1 cellular context compared by ENCODE assay signal in the genomic region with DNA sequence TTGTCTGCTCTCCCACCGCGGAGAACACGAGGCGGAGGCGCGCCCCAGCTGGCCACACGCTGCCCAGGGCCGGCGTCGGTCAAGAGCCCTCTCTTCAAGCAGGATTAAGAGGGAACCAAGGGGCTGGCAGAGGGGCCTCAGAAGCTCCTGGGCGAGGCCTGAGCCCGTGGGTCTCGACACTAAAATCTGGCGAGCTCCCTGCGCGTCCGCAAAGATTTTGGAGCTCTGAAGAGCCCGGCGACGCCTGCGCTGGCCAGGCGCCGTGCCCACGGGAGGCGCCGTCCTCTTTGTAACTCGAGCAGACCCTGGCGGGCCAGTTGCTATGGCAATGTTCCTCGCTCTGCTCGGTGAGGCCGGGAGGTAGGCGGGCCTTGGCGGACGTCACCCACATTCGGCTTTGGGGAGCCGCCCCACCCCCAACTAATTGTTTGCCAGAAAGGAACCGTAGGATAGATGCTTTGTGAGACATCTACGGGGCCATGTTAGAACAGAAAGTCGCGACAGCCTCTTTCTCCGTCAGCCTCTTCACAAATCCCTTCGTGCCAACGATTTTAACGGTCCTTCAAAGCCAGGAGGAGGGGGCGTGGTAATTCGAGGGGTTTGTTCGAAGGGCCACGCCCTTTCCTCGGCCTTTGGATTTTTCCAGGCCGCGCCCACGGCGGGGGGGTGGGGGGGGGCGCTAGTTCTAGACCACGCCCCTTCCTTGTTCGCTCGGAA.
A peak's percentile ranks its signal among the peaks of the same experiment; 100 is the strongest.
TF ChIP-seq lines count a peak whose summit lies in the region.

No MANE protein-coding gene starts in this region.

TF ChIP-seq in GM12878, 131 proteins besides CTCF, POLR2A, EP300 and RAD21 (continued from another document):
- TF ChIP-seq GATAD2B (conservative IDR thresholded peaks at IDR 0.05; ENCODE audit: low read depth) (peak; percentile 60), MEF2B (IDR thresholded peaks at IDR 0.05; ENCODE audit: partially characterized antibody, poor library complexity, severe bottlenecking) (no peak), KDM1A (IDR thresholded peaks at IDR 0.05; ENCODE audit: borderline replicate concordance) (no peak), BACH1 (IDR thresholded peaks at IDR 0.05; ENCODE audit: borderline replicate concordance) (0 out of 2 replicates have a peak, but pooled peaks have one; percentile 31), CBX5 (IDR thresholded peaks at IDR 0.05; ENCODE audit: low read depth) (no peak), RUNX3 (IDR thresholded peaks at IDR 0.05; ENCODE audit: low read length) (no peak), POLR2AphosphoS2 (IDR thresholded peaks at IDR 0.05; ENCODE audit: low read depth, low read length) (no peak), BRCA1 (IDR thresholded peaks at IDR 0.05; ENCODE audit: low read depth, low read length) (no peak), BCL11A (IDR thresholded peaks at IDR 0.05; ENCODE audit: low read depth, low read length) (0 out of 2 replicates have a peak, but pooled peaks have one; percentile 3), ATF7 (IDR thresholded peaks at IDR 0.05; ENCODE audit: low read depth) (peak; percentile 34), RAD51 (IDR thresholded peaks at IDR 0.05) (no peak), NR2C1 (IDR thresholded peaks at IDR 0.05) (no peak), BHLHE40 (IDR thresholded peaks at IDR 0.05; ENCODE audit: borderline replicate concordance in 1 of 2, low read depth in 2 of 2, low read length in 1 of 2) (peak in 1 of 2 experiments; percentile 4; a peak in 1 of 4 replicates), TCF7 (IDR thresholded peaks at IDR 0.05; ENCODE audit: borderline replicate concordance) (no peak), KAT2A (conservative IDR thresholded peaks at IDR 0.05; ENCODE audit: control insufficient read depth, low read depth, low read length) (no peak), DPF2 (IDR thresholded peaks at IDR 0.05) (peak; percentile 75), FOS (IDR thresholded peaks at IDR 0.05; ENCODE audit: borderline replicate concordance, extremely low read depth, insufficient read length) (no peak), PAX5 (IDR thresholded peaks at IDR 0.05; ENCODE audit: borderline replicate concordance, low read depth, low read length) (0 out of 2 replicates have a peak, but pooled peaks have one; percentile 3), ASH2L (IDR thresholded peaks at IDR 0.05; ENCODE audit: borderline replicate concordance, low read depth) (0 out of 2 replicates have a peak, but pooled peaks have one; percentile 28), HCFC1 (IDR thresholded peaks at IDR 0.05; ENCODE audit: low read length) (no peak), CREB1 (IDR thresholded peaks at IDR 0.05; ENCODE audit: low read depth) (peak; percentile 70), HDAC6 (IDR thresholded peaks at IDR 0.05; ENCODE audit: unreplicated experiment) (no peak), NBN (IDR thresholded peaks at IDR 0.05) (no peak), IKZF1 (conservative IDR thresholded peaks at IDR 0.05) (peak; percentile 59), WRNIP1 (IDR thresholded peaks at IDR 0.05; ENCODE audit: borderline replicate concordance, low read depth, low read length) (no peak), MTA3 (IDR thresholded peaks at IDR 0.05; ENCODE audit: borderline replicate concordance, low read length) (no peak), ZNF24 (IDR thresholded peaks at IDR 0.05) (no peak), HDAC2 (IDR thresholded peaks at IDR 0.05) (no peak)
- TF ChIP-seq, protein P1, sequence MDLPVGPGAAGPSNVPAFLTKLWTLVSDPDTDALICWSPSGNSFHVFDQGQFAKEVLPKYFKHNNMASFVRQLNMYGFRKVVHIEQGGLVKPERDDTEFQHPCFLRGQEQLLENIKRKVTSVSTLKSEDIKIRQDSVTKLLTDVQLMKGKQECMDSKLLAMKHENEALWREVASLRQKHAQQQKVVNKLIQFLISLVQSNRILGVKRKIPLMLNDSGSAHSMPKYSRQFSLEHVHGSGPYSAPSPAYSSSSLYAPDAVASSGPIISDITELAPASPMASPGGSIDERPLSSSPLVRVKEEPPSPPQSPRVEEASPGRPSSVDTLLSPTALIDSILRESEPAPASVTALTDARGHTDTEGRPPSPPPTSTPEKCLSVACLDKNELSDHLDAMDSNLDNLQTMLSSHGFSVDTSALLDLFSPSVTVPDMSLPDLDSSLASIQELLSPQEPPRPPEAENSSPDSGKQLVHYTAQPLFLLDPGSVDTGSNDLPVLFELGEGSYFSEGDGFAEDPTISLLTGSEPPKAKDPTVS (IDR thresholded peaks at IDR 0.05; ENCODE audit: low read depth, low read length) = no peak
- TF ChIP-seq, protein P2, sequence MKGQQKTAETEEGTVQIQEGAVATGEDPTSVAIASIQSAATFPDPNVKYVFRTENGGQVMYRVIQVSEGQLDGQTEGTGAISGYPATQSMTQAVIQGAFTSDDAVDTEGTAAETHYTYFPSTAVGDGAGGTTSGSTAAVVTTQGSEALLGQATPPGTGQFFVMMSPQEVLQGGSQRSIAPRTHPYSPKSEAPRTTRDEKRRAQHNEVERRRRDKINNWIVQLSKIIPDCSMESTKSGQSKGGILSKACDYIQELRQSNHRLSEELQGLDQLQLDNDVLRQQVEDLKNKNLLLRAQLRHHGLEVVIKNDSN (IDR thresholded peaks at IDR 0.05; ENCODE audit: borderline replicate concordance, extremely low read length, insufficient read depth, low read depth, low read length) = no peak
- TF ChIP-seq, protein P3, sequence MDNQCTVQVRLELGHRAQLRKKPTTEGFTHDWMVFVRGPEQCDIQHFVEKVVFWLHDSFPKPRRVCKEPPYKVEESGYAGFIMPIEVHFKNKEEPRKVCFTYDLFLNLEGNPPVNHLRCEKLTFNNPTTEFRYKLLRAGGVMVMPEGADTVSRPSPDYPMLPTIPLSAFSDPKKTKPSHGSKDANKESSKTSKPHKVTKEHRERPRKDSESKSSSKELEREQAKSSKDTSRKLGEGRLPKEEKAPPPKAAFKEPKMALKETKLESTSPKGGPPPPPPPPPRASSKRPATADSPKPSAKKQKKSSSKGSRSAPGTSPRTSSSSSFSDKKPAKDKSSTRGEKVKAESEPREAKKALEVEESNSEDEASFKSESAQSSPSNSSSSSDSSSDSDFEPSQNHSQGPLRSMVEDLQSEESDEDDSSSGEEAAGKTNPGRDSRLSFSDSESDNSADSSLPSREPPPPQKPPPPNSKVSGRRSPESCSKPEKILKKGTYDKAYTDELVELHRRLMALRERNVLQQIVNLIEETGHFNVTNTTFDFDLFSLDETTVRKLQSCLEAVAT (IDR thresholded peaks at IDR 0.05) = no peak
